ENCODE assay signal across 1 cellular context in the genomic region with DNA sequence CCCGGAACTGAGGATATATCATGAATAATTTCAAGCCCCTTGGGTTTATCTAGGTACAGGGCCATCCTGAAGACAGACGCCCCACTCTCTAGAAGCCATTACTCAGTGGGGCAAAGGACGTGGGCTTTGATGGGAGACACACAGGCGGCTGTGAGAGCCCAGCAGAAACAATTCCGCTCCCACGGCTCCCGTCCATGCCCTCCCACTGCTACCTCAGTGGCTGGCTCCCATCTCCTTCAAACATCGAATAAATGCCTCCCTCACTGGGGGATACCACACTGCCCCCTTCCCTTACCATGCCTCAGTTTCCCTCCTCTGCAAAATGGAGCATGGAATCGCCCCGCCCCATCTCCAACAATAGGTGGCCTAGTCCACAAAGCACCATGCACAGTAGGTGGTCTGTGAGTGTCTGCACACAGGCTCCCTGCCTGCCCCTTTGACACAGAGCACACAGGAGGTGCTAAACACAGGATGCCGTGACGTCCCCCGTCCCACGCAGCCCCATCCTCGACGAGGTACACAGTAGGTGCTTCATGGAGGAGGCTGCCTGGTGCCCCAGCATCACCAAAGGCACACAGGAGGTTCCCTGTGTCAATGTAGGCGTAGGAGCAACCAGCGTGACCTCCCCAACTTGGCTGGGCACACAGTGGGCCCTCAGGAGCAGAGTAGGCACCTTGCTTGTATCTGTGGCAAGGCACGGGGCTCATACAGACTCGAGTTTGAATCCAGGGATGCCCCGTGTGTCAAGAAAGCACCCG.
TF ChIP-seq lines count a peak whose summit lies in the region.

No MANE protein-coding gene starts in this region.

TF ChIP-seq in WTC11, 78 proteins besides CTCF, POLR2A, EP300 and RAD21 (continued from another document):
- TF ChIP-seq, protein P1, sequence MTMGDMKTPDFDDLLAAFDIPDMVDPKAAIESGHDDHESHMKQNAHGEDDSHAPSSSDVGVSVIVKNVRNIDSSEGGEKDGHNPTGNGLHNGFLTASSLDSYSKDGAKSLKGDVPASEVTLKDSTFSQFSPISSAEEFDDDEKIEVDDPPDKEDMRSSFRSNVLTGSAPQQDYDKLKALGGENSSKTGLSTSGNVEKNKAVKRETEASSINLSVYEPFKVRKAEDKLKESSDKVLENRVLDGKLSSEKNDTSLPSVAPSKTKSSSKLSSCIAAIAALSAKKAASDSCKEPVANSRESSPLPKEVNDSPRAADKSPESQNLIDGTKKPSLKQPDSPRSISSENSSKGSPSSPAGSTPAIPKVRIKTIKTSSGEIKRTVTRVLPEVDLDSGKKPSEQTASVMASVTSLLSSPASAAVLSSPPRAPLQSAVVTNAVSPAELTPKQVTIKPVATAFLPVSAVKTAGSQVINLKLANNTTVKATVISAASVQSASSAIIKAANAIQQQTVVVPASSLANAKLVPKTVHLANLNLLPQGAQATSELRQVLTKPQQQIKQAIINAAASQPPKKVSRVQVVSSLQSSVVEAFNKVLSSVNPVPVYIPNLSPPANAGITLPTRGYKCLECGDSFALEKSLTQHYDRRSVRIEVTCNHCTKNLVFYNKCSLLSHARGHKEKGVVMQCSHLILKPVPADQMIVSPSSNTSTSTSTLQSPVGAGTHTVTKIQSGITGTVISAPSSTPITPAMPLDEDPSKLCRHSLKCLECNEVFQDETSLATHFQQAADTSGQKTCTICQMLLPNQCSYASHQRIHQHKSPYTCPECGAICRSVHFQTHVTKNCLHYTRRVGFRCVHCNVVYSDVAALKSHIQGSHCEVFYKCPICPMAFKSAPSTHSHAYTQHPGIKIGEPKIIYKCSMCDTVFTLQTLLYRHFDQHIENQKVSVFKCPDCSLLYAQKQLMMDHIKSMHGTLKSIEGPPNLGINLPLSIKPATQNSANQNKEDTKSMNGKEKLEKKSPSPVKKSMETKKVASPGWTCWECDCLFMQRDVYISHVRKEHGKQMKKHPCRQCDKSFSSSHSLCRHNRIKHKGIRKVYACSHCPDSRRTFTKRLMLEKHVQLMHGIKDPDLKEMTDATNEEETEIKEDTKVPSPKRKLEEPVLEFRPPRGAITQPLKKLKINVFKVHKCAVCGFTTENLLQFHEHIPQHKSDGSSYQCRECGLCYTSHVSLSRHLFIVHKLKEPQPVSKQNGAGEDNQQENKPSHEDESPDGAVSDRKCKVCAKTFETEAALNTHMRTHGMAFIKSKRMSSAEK (CRISPR knock-in tag; IDR thresholded peaks at IDR 0.05; ENCODE audit: borderline replicate concordance) = no peak
- TF ChIP-seq, protein P2, sequence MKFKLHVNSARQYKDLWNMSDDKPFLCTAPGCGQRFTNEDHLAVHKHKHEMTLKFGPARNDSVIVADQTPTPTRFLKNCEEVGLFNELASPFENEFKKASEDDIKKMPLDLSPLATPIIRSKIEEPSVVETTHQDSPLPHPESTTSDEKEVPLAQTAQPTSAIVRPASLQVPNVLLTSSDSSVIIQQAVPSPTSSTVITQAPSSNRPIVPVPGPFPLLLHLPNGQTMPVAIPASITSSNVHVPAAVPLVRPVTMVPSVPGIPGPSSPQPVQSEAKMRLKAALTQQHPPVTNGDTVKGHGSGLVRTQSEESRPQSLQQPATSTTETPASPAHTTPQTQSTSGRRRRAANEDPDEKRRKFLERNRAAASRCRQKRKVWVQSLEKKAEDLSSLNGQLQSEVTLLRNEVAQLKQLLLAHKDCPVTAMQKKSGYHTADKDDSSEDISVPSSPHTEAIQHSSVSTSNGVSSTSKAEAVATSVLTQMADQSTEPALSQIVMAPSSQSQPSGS (CRISPR knock-in tag; IDR thresholded peaks at IDR 0.05; ENCODE audit: borderline replicate concordance, low read depth) = no peak
- TF ChIP-seq RELA (CRISPR knock-in tag; IDR thresholded peaks at IDR 0.05; ENCODE audit: borderline replicate concordance) (no peak), TEAD4 (CRISPR knock-in tag; IDR thresholded peaks at IDR 0.05) (no peak)
